20 cellular contexts compared by ENCODE assay signal in the genomic region with DNA sequence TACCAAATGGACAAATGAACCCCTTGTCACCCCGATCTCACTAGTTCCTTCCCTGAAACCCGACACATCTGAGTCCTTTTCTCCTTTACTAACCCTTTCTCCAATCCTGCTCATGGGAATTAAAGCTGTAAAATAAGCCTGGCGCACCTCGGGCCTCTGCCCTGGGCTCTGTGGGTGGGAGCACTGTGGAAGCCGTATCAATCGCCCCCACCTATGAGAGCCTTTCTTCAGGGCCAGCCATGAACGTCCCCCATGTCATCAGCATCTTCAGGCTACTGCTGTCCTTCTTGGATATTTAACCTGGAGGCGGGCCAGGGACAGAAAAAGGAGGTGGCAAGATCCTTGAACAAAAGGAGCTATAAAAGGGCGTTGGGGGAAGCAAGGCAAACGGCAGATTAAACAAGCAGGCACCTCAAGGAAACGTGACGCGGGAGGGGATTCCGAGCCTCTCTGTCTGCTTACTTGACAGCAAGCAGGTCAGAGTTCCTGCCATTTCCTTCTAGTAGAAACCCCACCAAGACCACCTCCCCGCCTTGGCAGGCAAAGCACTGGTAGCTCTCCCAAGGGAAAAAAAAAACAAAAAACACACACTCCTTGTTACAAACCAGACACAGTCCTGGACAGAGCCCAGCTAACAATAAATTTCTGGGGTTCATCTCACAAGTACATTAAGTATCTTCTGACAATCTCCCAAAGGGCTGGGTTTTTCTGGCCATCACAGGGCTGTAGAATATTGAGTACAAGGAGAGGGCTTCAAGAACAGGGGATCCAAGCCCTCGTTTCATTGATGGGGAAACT.
DNase-seq lines count a peak whose midpoint lies in the region; ATAC-seq, FAIRE-seq and TF ChIP-seq lines count a peak whose summit lies in the region.
"Had no signal": no experiment of that assay in that cellular context is flagged by ENCODE, and none has a peak within 500 bp of the region (broad histone marks: within the 10 kb centered on the region; RNA-seq: fewer than 3 reads in every experiment).

No MANE protein-coding gene starts in this region.

- H3K4me3 ChIP-seq in adrenal gland (no peak overlapping the region), esophagus muscularis mucosa (peak overlapping the region in 3 of 4 donors; percentile 4 to 18 (median 7)), small intestine (ENCODE audit: low read depth in 1 of 2, low read length in 2 of 2) (no peak overlapping the region)
- H3K4me3 ChIP-seq: SJSA1, spleen, tibial artery had no signal

- H3K4me1 ChIP-seq in adrenal gland (replicated peaks in 1 of 2) (peaks cover 7% of the 10 kb centered on the region in 2 donors), esophagus muscularis mucosa (peaks cover 8 to 15% (median 11%) of the 10 kb centered on the region in 4 donors), small intestine (ENCODE audit: control insufficient read depth in 2 of 2, insufficient read depth in 1 of 2, low read depth in 1 of 2, low read length in 1 of 2) (peaks cover 0 to 2% of the 10 kb centered on the region in 2 donors)
- H3K4me1 ChIP-seq: SJSA1, spleen had no signal

- ATAC-seq in esophagus mucosa: no peak

- TF ChIP-seq CTCF in adrenal gland (IDR thresholded peaks at IDR 0.05): no peak
- TF ChIP-seq CTCF in esophagus muscularis mucosa (IDR thresholded peaks at IDR 0.05): no peak
- no peak for TF ChIP-seq CTCF in GM20000 (IDR thresholded peaks at IDR 0.05; ENCODE audit: extremely low read depth, missing control alignments)

- no peaks in the 10 kb centered on the region for H3K36me3 ChIP-seq in adrenal gland (replicated peaks in 1 of 2)
- H3K36me3 ChIP-seq in esophagus muscularis mucosa: no peaks in the 10 kb centered on the region
- no peaks in the 10 kb centered on the region for H3K36me3 ChIP-seq in small intestine (ENCODE audit: control insufficient read depth in 2 of 2, insufficient read depth in 2 of 2, low read length in 2 of 2)
- H3K36me3 ChIP-seq: SJSA1, spleen, tibial artery had no signal

- no peaks in the 10 kb centered on the region for H3K27me3 ChIP-seq in adrenal gland
- H3K27me3 ChIP-seq in esophagus muscularis mucosa: no peaks in the 10 kb centered on the region
- peaks cover 0 to 2% of the 10 kb centered on the region in 2 donors for H3K27me3 ChIP-seq in small intestine (ENCODE audit: control insufficient read depth in 2 of 2, insufficient read depth in 2 of 2, low read length in 2 of 2)
- H3K27me3 ChIP-seq: SJSA1, spleen, tibial artery had no signal

- TF ChIP-seq POLR2A in adrenal gland (IDR thresholded peaks at IDR 0.05) (no peak), esophagus muscularis mucosa (IDR thresholded peaks at IDR 0.05; ENCODE audit: low read depth) (no peak)

- DNase-seq in adrenal gland (peak in 6 of 7 donors; percentile 13 to 58 (median 34)), esophagus muscularis mucosa (ENCODE audit: extremely low spot score) (no peak), mesenteric fat pad (ENCODE audit: low spot score) (peak; percentile 41), small intestine (peak; percentile 87), activated T-cell treated with anti-CD3 and anti-CD28 coated beads for 4 hours (no peak), GM20000 (ENCODE audit: low spot score) (no peak)
- DNase-seq: activated gamma-delta T cell treated with Interleukin-2 at 50 U/mL for 16 hours, aorta, head of caudate nucleus, kidney glomerular epithelial cell, NCI-H2081 treated with DMSO at 0.1 percent for 48 hours, NCI-H526, spleen, T-helper 9 cell, tibial artery had no signal

- TF ChIP-seq EP300 in esophagus muscularis mucosa (IDR thresholded peaks at IDR 0.05): no peak

- WGBS in adrenal gland, 4 donors: 20 to 30% (median 26%) methylated on average over 16 of the region's 16 CpGs
- WGBS in esophagus muscularis mucosa: 26% methylated on average over 16 of the region's 16 CpGs
- 10 to 27% (median 23%) methylated on average over 16 of the region's 16 CpGs for WGBS in small intestine, 3 donors

- H3K27ac ChIP-seq in adrenal gland: no peak overlapping the region
- H3K27ac ChIP-seq in esophagus muscularis mucosa (replicated peaks in 1 of 4): peak overlapping the region in 3 of 4 donors; percentile 48 to 68 (median 48)
- H3K27ac ChIP-seq in small intestine (ENCODE audit: low read depth in 1 of 2, low read length in 1 of 2): no peak overlapping the region
- H3K27ac ChIP-seq: epithelial cell of prostate, SJSA1, spleen had no signal

- no peaks in the 10 kb centered on the region for H3K9me3 ChIP-seq in adrenal gland (replicated peaks in 1 of 3)
- no peaks in the 10 kb centered on the region for H3K9me3 ChIP-seq in esophagus muscularis mucosa
- H3K9me3 ChIP-seq in small intestine (ENCODE audit: control insufficient read depth, low read depth): no peaks in the 10 kb centered on the region
- H3K9me3 ChIP-seq: SJSA1, spleen, tibial artery had no signal

- FAIRE-seq in small intestine (lab: Jason Lieb, UNC): no peak
- FAIRE-seq: G401.6, GM12891 had no signal

- intact Hi-C loops in adrenal gland (cut with DNase I) (no loop called here), esophagus muscularis mucosa (cut with DNase I) (no loop called here)

Comparison
In these comparisons a context has a peak if more than half of its experiments do, and no peak if none do; other contexts are left out.
1. DNase-seq: peak in adrenal gland (6 of 7), mesenteric fat pad (single experiment) and small intestine (single experiment); none in esophagus muscularis mucosa (single experiment), activated T-cell treated with anti-CD3 and anti-CD28 coated beads for 4 hours (single experiment) and GM20000 (single experiment).
2. H3K27ac ChIP-seq: peak in esophagus muscularis mucosa (3 of 4); none in adrenal gland (0 of 5) and small intestine (0 of 2).
3. H3K4me3 ChIP-seq: peak in esophagus muscularis mucosa (3 of 4); none in adrenal gland (0 of 4) and small intestine (0 of 2).